8 cellular contexts compared by ENCODE assay signal in the genomic region with DNA sequence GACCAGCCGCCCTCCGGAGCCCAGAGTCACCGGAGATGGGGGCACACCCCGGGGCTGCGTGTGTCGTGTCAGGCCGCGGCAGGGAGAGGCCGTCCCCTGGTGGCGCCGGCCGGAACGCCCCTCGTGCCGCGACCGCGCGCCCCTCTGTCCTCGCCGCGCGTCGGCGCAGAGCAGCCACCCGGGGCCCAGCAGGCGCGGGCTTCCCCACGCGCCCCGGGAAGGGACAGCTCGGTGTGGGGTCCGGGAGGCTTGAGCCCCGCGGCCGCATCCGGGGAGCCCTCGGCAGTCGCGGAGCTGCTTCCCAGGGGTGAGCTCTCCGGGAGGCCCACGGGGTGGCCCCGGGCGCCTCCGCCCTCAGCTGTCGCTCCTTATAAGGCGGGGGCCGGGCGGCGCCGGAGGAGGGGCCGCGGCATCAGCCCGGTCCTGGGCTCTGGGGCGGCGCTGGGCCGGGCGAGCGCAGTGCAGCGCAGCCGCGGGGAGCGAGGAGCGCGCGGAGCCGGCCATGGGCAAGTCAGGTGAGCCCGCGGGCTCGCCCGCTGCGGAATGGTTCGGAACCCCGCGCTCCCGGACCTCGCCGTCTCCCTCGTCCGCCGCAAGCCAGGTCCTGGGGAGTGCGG. TPM values are rescaled to one million over a fixed set of nuclear protein-coding genes. Genes with fewer than 3 reads are reported as not detected.
A peak's percentile ranks its signal among the peaks of the same experiment; 100 is the strongest.
DNase-seq lines count a peak whose midpoint lies in the region; ATAC-seq lines count a peak whose summit lies in the region.

A gene with protein sequence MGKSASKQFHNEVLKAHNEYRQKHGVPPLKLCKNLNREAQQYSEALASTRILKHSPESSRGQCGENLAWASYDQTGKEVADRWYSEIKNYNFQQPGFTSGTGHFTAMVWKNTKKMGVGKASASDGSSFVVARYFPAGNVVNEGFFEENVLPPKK (plus strand): TSS at position 457 of the 617 bp plus-strand sequence. CDS start 46 bp downstream, at position 503.

- in situ Hi-C loops in SK-MEL-5 (cut with HindIII; ENCODE audit: low pct_unique_long_range_greater_than_20kb, low sequenced_read_pairs), result no loop called here

- ATAC-seq in GM19351 (IDR thresholded peaks at IDR 0.05; ENCODE audit: unreplicated experiment) (peak; percentile 95), HG03520 (IDR thresholded peaks at IDR 0.05; ENCODE audit: unreplicated experiment) (peak; percentile 96)

- DNase-seq in COLO829 (ENCODE audit: low spot score) (peak; percentile 54), SK-MEL-5 (ENCODE audit: low read depth, low spot score) (peak; percentile 36), germinal center (ENCODE audit: low spot score) (peak; percentile 91), nucleus accumbens (lab: John Stamatoyannopoulos, UW) (peak in 47 of 56 donors; percentile 29 to 86 (median 61)), superior temporal gyrus (ENCODE audit: extremely low spot score) (peak; percentile 73)
- peak in 3 of 4 experiments; percentile 23 to 70 (median 30) for DNase-seq in activated naive CD4-positive, alpha-beta T cell (lab: John Stamatoyannopoulos, UW)

RNA-seq across cellular contexts. Expression of the gene that starts here (rescaled TPM):
- total RNA-seq in SK-MEL-5 (2014; rRNA removed; shearing (Covaris generic)), result 5.6 and 6.5 TPM in 2 replicates
- polyA plus RNA-seq in SK-MEL-5 (2015; cell fraction: cytosol; rRNA removed), result 4.6 and 6.1 TPM in 2 replicates
- polyA plus RNA-seq in SK-MEL-5 (2015; cell fraction: nucleus; rRNA removed), result 2.8 and 3.8 TPM in 2 replicates

Comparison
In these comparisons a context has a peak if more than half of its experiments do, and no peak if none do; other contexts are left out.
1. Peak in every context shown above with its lines: DNase-seq and ATAC-seq.
2. DNase-seq: peak in every context shown above with its lines; median percentile 91 in germinal center; 73 in superior temporal gyrus; 61 in nucleus accumbens; 54 in COLO829; 36 in SK-MEL-5; 30 in activated naive CD4-positive, alpha-beta T cell.